In genomic region chr1:103327054-103327719, GRCh38 we compare ENCODE assay signal across 21 cellular contexts.
DNase-seq lines count a peak whose midpoint lies in the region; ATAC-seq and TF ChIP-seq lines count a peak whose summit lies in the region.
"Had no signal": no experiment of that assay in that cellular context is flagged by ENCODE, and none has a peak within 500 bp of the region (broad histone marks: within the 10 kb centered on the region; RNA-seq: fewer than 3 reads in every experiment).

No MANE protein-coding gene starts in this region.

- H2AFZ ChIP-seq in neural progenitor cell (replicated peaks), result peak overlapping the region; percentile 57
- H2AFZ ChIP-seq: GM23248 had no signal

- no peaks in the 10 kb centered on the region for H3K27me3 Mint-ChIP-seq in neural progenitor cell (ENCODE audit: insufficient read depth, low read depth)
- H3K27me3 Mint-ChIP-seq in activated naive CD8-positive, alpha-beta T cell treated with anti-CD3 and anti-CD28 coated beads for 36 hours, result no peaks in the 10 kb centered on the region
- no peaks in the 10 kb centered on the region for H3K27me3 Mint-ChIP-seq in T-cell
- H3K27me3 Mint-ChIP-seq: CD8-positive, alpha-beta memory T cell had no signal

- CTCF ChIA-PET in T-cell (lab: Charles Lee), result no interaction called here

- ATAC-seq in GM19023 (IDR thresholded peaks at IDR 0.05; ENCODE audit: unreplicated experiment) (peak; percentile 50), HG02610 (IDR thresholded peaks at IDR 0.05; ENCODE audit: unreplicated experiment) (peak; percentile 49), HG03520 (IDR thresholded peaks at IDR 0.05; ENCODE audit: unreplicated experiment) (peak; percentile 73), T-cell (replicated peaks in 1 of 4) (no peak)
- ATAC-seq: HCT116, K562, SK-N-SH treated with all-trans-retinoic acid at 6 μM for 48 hours had no signal

- H3K36me3 Mint-ChIP-seq in neural progenitor cell (no peaks in the 10 kb centered on the region), T-cell (no peaks in the 10 kb centered on the region)
- H3K36me3 Mint-ChIP-seq in activated naive CD8-positive, alpha-beta T cell treated with anti-CD3 and anti-CD28 coated beads for 36 hours, result no peaks in the 10 kb centered on the region
- H3K36me3 Mint-ChIP-seq: CD8-positive, alpha-beta memory T cell had no signal

- H3K4me1 ChIP-seq in neural progenitor cell, result no peaks in the 10 kb centered on the region

- H3K4me3 Mint-ChIP-seq in neural progenitor cell, result no peak overlapping the region
- H3K4me3 Mint-ChIP-seq in activated naive CD8-positive, alpha-beta T cell treated with anti-CD3 and anti-CD28 coated beads for 36 hours, result no peak overlapping the region
- H3K4me3 Mint-ChIP-seq in T-cell, result no peak overlapping the region
- H3K4me3 Mint-ChIP-seq: CD8-positive, alpha-beta memory T cell had no signal

- H3K9ac ChIP-seq in neural progenitor cell, result no peak overlapping the region
- H3K9ac ChIP-seq: GM23248 had no signal

- H3K9me3 Mint-ChIP-seq in neural progenitor cell (peaks cover 9% of the 10 kb centered on the region), T-cell (peaks cover 4 to 9% (median 8%) of the 10 kb centered on the region in 3 donors)
- H3K9me3 Mint-ChIP-seq in activated naive CD8-positive, alpha-beta T cell treated with anti-CD3 and anti-CD28 coated beads for 36 hours, result peaks cover 10% of the 10 kb centered on the region

- H3K4me2 ChIP-seq in neural progenitor cell, result no peak overlapping the region

- DNase-seq in neural progenitor cell (ENCODE audit: low spot score) (no peak), T-cell (no peak)
- DNase-seq in activated naive CD8-positive, alpha-beta T cell treated with anti-CD3 and anti-CD28 coated beads for 36 hours, result no peak
- DNase-seq in stimulated activated CD4-positive, alpha-beta T cell treated with anti-CD3 and anti-CD28 coated beads, Interleukin-2, amount 100 ng/mL, for 24 hours, result no peak
- DNase-seq: ACHN; C1 segment of cervical spinal cord; CD8-positive, alpha-beta memory T cell; DMS79; GM23248; NCI-H1105; NCI-H2081 treated with DMSO at 0.1 percent for 48 hours; NCI-H446 treated with DMSO at 0.1 percent for 48 hours; NCI-H748 treated with DMSO at 0.1 percent for 48 hours; SIG-M5 had no signal

- no peak overlapping the region for H3K27ac ChIP-seq in neural progenitor cell
- H3K27ac ChIP-seq: GM23248, RWPE1 had no signal

- no peaks in the 10 kb centered on the region for H3K27me3 ChIP-seq in neural progenitor cell

- POLR2A ChIA-PET in T-cell (lab: Charles Lee), result no interaction called here

- H3K4me1 Mint-ChIP-seq in neural progenitor cell, result no peaks in the 10 kb centered on the region
- no peaks in the 10 kb centered on the region for H3K4me1 Mint-ChIP-seq in activated naive CD8-positive, alpha-beta T cell treated with anti-CD3 and anti-CD28 coated beads for 36 hours
- H3K4me1 Mint-ChIP-seq in T-cell, result no peaks in the 10 kb centered on the region
- H3K4me1 Mint-ChIP-seq: CD8-positive, alpha-beta memory T cell had no signal

- H3K36me3 ChIP-seq in neural progenitor cell, result no peaks in the 10 kb centered on the region

- H3K9me3 ChIP-seq in neural progenitor cell (ENCODE audit: low read depth), result no peaks in the 10 kb centered on the region

- H3F3A ChIP-seq in neural progenitor cell (ENCODE audit: low read depth), result no peaks in the 10 kb centered on the region

- H4K20me1 ChIP-seq in neural progenitor cell (ENCODE audit: low read depth), result no peaks in the 10 kb centered on the region

- H3K4me3 ChIP-seq in neural progenitor cell, result no peak overlapping the region
- H3K4me3 ChIP-seq: GM23248, K562 had no signal

- no peak for TF ChIP-seq CTCF in neural progenitor cell (IDR thresholded peaks at IDR 0.05)

- H3K27ac Mint-ChIP-seq in neural progenitor cell (no peak overlapping the region), T-cell (no peak overlapping the region)
- no peak overlapping the region for H3K27ac Mint-ChIP-seq in activated naive CD8-positive, alpha-beta T cell treated with anti-CD3 and anti-CD28 coated beads for 36 hours
- H3K27ac Mint-ChIP-seq: CD8-positive, alpha-beta memory T cell had no signal

- H3K79me2 ChIP-seq in neural progenitor cell (ENCODE audit: low read depth), result no peaks in the 10 kb centered on the region

Comparison
In these comparisons a context has a peak if more than half of its experiments do, and no peak if none do; other contexts are left out.
1. ATAC-seq: peak in GM19023 (single experiment), HG02610 (single experiment) and HG03520 (single experiment); none in T-cell (0 of 4).